In genomic region chr9:18474778-18475177, GRCh38 we compare ENCODE assay signal across 15 cellular contexts. TPM values are rescaled to one million over a fixed set of nuclear protein-coding genes. Genes with fewer than 3 reads are reported as not detected.
DNase-seq lines count a peak whose midpoint lies in the region; ATAC-seq and TF ChIP-seq lines count a peak whose summit lies in the region.
"Had no signal": no experiment of that assay in that cellular context is flagged by ENCODE, and none has a peak within 500 bp of the region (broad histone marks: within the 10 kb centered on the region; RNA-seq: fewer than 3 reads in every experiment).

No MANE protein-coding gene starts in this region.

- no peaks in the 10 kb centered on the region for H3K79me1 ChIP-seq in H9 (ENCODE audit: insufficient read depth, low read depth, low read length, poor library complexity, severe bottlenecking)

- no peak overlapping the region for H2BK5ac ChIP-seq in H9 (ENCODE audit: insufficient read length, low read length)

- no peak overlapping the region for H2AK5ac ChIP-seq in H9 (ENCODE audit: insufficient read length, low read length)

- H3K9me3 ChIP-seq in H9 (ENCODE audit: control insufficient read depth, low read depth, low read length) (no peaks in the 10 kb centered on the region), smooth muscle cell (replicated peaks; ENCODE audit: low read depth) (no peaks in the 10 kb centered on the region)
- H3K9me3 ChIP-seq: gastrocnemius medialis, lower lobe of right lung, Peyer's patch, prostate gland had no signal

- no peak overlapping the region for H2BK20ac ChIP-seq in H9 (ENCODE audit: low read depth, low read length, poor library complexity, severe bottlenecking)

- H3K56ac ChIP-seq in H9 (ENCODE audit: insufficient read length, low read depth, low read length): no peak overlapping the region

- H3K4me2 ChIP-seq in H9 (ENCODE audit: insufficient read depth, insufficient read length, low read length) (peak overlapping the region; percentile 68), smooth muscle cell (peak overlapping the region; percentile 85)

- H3K14ac ChIP-seq in H9 (ENCODE audit: insufficient read depth, low read length): no peak overlapping the region

- H3K4me1 ChIP-seq in H9 (ENCODE audit: insufficient read depth, low read length): peaks cover 2% of the 10 kb centered on the region; the same call in 1 of the 2 replicates
- peaks cover 34% of the 10 kb centered on the region for H3K4me1 ChIP-seq in smooth muscle cell (ENCODE audit: low read depth)
- H3K4me1 ChIP-seq: prostate gland had no signal

- H3F3A ChIP-seq in smooth muscle cell (ENCODE audit: low read depth): peaks cover 5% of the 10 kb centered on the region

- H3K4ac ChIP-seq in H9 (ENCODE audit: low read depth, low read length): no peak overlapping the region

- H2BK120ac ChIP-seq in H9 (ENCODE audit: low read depth, low read length, poor library complexity, severe bottlenecking): no peak overlapping the region

- H3K9ac ChIP-seq in H9 (ENCODE audit: extremely low read depth, insufficient read length, low read length) (no peak overlapping the region), smooth muscle cell (ENCODE audit: low read depth) (no peak overlapping the region)

- no CpG with 5 or more reads among the region's 4 CpGs for WGBS in H9 (ENCODE audit: extremely low coverage, insufficient read length, low lambda C conversion rate)
- 16% methylated on average over 4 of the region's 4 CpGs for WGBS in smooth muscle cell (ENCODE audit: low lambda C conversion rate)

- no peak overlapping the region for H2BK12ac ChIP-seq in H9 (ENCODE audit: insufficient read length, low read depth, low read length)

- H3K36me3 Mint-ChIP-seq in H9 (ENCODE audit: insufficient read depth in 1 of 3, low read depth in 3 of 3): peaks cover 0 to 5% (median 0%) of the 10 kb centered on the region in 3 experiments; a peak in 3 of 7 replicates
- H3K36me3 Mint-ChIP-seq: CD8-positive, alpha-beta memory T cell had no signal

- H3K27ac ChIP-seq in H9 (ENCODE audit: insufficient read length, low read depth, low read length): no peak overlapping the region
- H3K27ac ChIP-seq in smooth muscle cell (ENCODE audit: low read depth): no peak overlapping the region
- H3K27ac ChIP-seq: gastrocnemius medialis, lower lobe of right lung had no signal

- TF ChIP-seq CTCF in H9 (conservative IDR thresholded peaks at IDR 0.05): no peak
- no peak for TF ChIP-seq CTCF in foreskin fibroblast (IDR thresholded peaks at IDR 0.05; ENCODE audit: low read depth, low read length)
- no peak for TF ChIP-seq CTCF in smooth muscle cell (IDR thresholded peaks at IDR 0.05; ENCODE audit: borderline replicate concordance, insufficient read depth, poor library complexity, severe bottlenecking)

- H3K4me3 ChIP-seq in foreskin fibroblast (ENCODE audit: low read depth in 1 of 2, low read length in 2 of 2) (peak overlapping the region; percentile 63 to 71), smooth muscle cell (peak overlapping the region; percentile 46)

- H2BK15ac ChIP-seq in H9 (ENCODE audit: low read depth, low read length): no peak overlapping the region

- no peak for DNase-seq in H9
- DNase-seq in amniotic stem cell (lab: John Stamatoyannopoulos, UW): peak; percentile 29
- peak in 1 of 2 donors; percentile 70 for DNase-seq in foreskin fibroblast
- DNase-seq in smooth muscle cell (lab: John Stamatoyannopoulos, UW; ENCODE audit: unreplicated experiment): no peak
- DNase-seq in AG08396 (ENCODE audit: low spot score): no peak
- no peak for DNase-seq in DMS53 (lab: John Stamatoyannopoulos, UW)
- DNase-seq: activated CD8-positive, alpha-beta memory T cell treated with anti-CD3 and anti-CD28 coated beads, Interleukin-2, amount 50 U/mL, for 48 hours; CD8-positive, alpha-beta memory T cell; gastrocnemius medialis; KG1; lower lobe of right lung; Peyer's patch had no signal

- H3K27me3 Mint-ChIP-seq in H9 (ENCODE audit: low read depth): no peaks in the 10 kb centered on the region

- peaks cover under 1 to 4% of the 10 kb centered on the region in 2 experiments; a peak in 1 of 5 replicates for H3K9me3 Mint-ChIP-seq in H9
- H3K9me3 Mint-ChIP-seq: CD8-positive, alpha-beta memory T cell had no signal

- H3K27me3 ChIP-seq in H9 (ENCODE audit: insufficient read depth, low read length) (no peaks in the 10 kb centered on the region), smooth muscle cell (ENCODE audit: low read depth) (no peaks in the 10 kb centered on the region)
- H3K27me3 ChIP-seq: gastrocnemius medialis, Peyer's patch had no signal

- no peaks in the 10 kb centered on the region for H3K79me2 ChIP-seq in H9 (ENCODE audit: insufficient read depth, low read length)
- H3K79me2 ChIP-seq in smooth muscle cell (ENCODE audit: low read depth): no peaks in the 10 kb centered on the region

- H4K5ac ChIP-seq in H9 (ENCODE audit: insufficient read length, low read depth, low read length): no peak overlapping the region

- H3K23ac ChIP-seq in H9 (ENCODE audit: insufficient read length, low read depth, low read length): no peak overlapping the region

- H3K36me3 ChIP-seq in smooth muscle cell (ENCODE audit: low read depth): no peaks in the 10 kb centered on the region
- H3K36me3 ChIP-seq: gastrocnemius medialis, lower lobe of right lung, Peyer's patch, prostate gland had no signal

- H2AFZ ChIP-seq in H9 (ENCODE audit: low read length) (no peak overlapping the region), smooth muscle cell (ENCODE audit: low read depth) (no peak overlapping the region)

- H3K27ac Mint-ChIP-seq in H9: no peak overlapping the region; a peak in 1 of 7 replicates

- H3T11ph ChIP-seq in H9 (ENCODE audit: low read length): no peak overlapping the region

- peaks cover 5% of the 10 kb centered on the region for H3K23me2 ChIP-seq in H9 (ENCODE audit: insufficient read length, low read depth, low read length, poor library complexity, severe bottlenecking)

- no peak overlapping the region for H4K91ac ChIP-seq in H9 (ENCODE audit: insufficient read length, low read depth, low read length)

- H3K4me3 Mint-ChIP-seq in H9: peak overlapping the region; percentile 46 to 83
- H3K4me3 Mint-ChIP-seq: CD8-positive, alpha-beta memory T cell had no signal

- no peak overlapping the region for H3K18ac ChIP-seq in H9 (ENCODE audit: insufficient read length, low read depth, low read length)

- H3K4me1 Mint-ChIP-seq in H9: peaks cover 40 to 46% of the 10 kb centered on the region in 2 experiments

- H4K20me1 ChIP-seq in H9 (ENCODE audit: control insufficient read depth, insufficient read depth, insufficient read length): no peaks in the 10 kb centered on the region
- no peaks in the 10 kb centered on the region for H4K20me1 ChIP-seq in smooth muscle cell (ENCODE audit: low read depth)

- ATAC-seq in HG03460 (IDR thresholded peaks at IDR 0.05; ENCODE audit: unreplicated experiment) (no peak), GM18909 (IDR thresholded peaks at IDR 0.05; ENCODE audit: poor library complexity, unreplicated experiment) (no peak)
- ATAC-seq: gastrocnemius medialis had no signal

- H4K8ac ChIP-seq in H9 (replicated peaks; ENCODE audit: insufficient read length, low read depth, low read length): no peak overlapping the region

RNA-seq across cellular contexts. Expression of gene ADAMTSL1, which starts 0.8 kb away (rescaled TPM):
- total RNA-seq in H9 (2021) (1.2 and 1.5 TPM in 2 replicates), smooth muscle cell (4.3 and 6.4 TPM in 2 replicates)
- 2.0 and 4.4 TPM in 2 replicates for polyA plus RNA-seq in smooth muscle cell
- total RNA-seq: CD8-positive, alpha-beta memory T cell had no signal
- polyA plus RNA-seq: CD8-positive, alpha-beta memory T cell had no signal
